14 cellular contexts compared by ENCODE assay signal in genomic region chr6:157241411-157241979, GRCh38.
DNase-seq lines count a peak whose midpoint lies in the region; ATAC-seq and TF ChIP-seq lines count a peak whose summit lies in the region.
"Had no signal": no experiment of that assay in that cellular context is flagged by ENCODE, and none has a peak within 500 bp of the region (broad histone marks: within the 10 kb centered on the region; RNA-seq: fewer than 3 reads in every experiment).

No MANE protein-coding gene starts in this region.

- H3K27ac ChIP-seq in dorsolateral prefrontal cortex (peak overlapping the region in 35 of 59 donors; percentile 38 to 88 (median 80)), osteoblast (ENCODE audit: low read depth, low read length) (no peak overlapping the region), left lung (no peak overlapping the region)

- H3K4me3 ChIP-seq in dorsolateral prefrontal cortex (peak overlapping the region in 1 of 59 donors; percentile 36), osteoblast (ENCODE audit: insufficient read depth, low read length) (no peak overlapping the region), lower leg skin (ENCODE audit: low read depth, poor library complexity, severe bottlenecking) (no peak overlapping the region), left lung (no peak overlapping the region)

- H3K9me3 ChIP-seq in osteoblast (ENCODE audit: low read depth, low read length) (no peaks in the 10 kb centered on the region), left lung (no peaks in the 10 kb centered on the region)

- H3K36me3 ChIP-seq in osteoblast (ENCODE audit: insufficient read depth, low read length) (no peaks in the 10 kb centered on the region), left lung (no peaks in the 10 kb centered on the region)

- peak; percentile 35 for DNase-seq in COLO668 (lab: John Stamatoyannopoulos, UW; ENCODE audit: unreplicated experiment)
- peak; percentile 83 for DNase-seq in NCI-H2029 (lab: John Stamatoyannopoulos, UW)
- DNase-seq in dorsolateral prefrontal cortex: no peak
- DNase-seq in osteoblast (ENCODE audit: insufficient read length, low spot score, missing footprints): peak; percentile 62
- DNase-seq in lower leg skin (ENCODE audit: low spot score in 2 of 2): no peak
- no peak for DNase-seq in left lung
- DNase-seq: AML-193; DMS79; midbrain; NCI-H1694 treated with DMSO at 0.1 percent for 48 hours; stimulated activated CD4-positive, alpha-beta T cell treated with anti-CD3 and anti-CD28 coated beads, Interleukin-2, amount 100 ng/mL, for 24 hours had no signal

- 60 to 64% methylated on average over 8 of the region's 8 CpGs for WGBS in lower leg skin, 2 donors

- H3K4me1 ChIP-seq in osteoblast (ENCODE audit: insufficient read depth, low read length): peaks cover 17% of the 10 kb centered on the region
- H3K4me1 ChIP-seq in left lung: peaks cover 1 to 12% of the 10 kb centered on the region in 2 donors

- H3K4me2 ChIP-seq in osteoblast (ENCODE audit: insufficient read depth, low read length): no peak overlapping the region

- TF ChIP-seq CTCF in dorsolateral prefrontal cortex (IDR thresholded peaks at IDR 0.05 in 54 of 56, conservative IDR thresholded peaks at IDR 0.05 in 2 of 56; ENCODE audit: low read depth in 1 of 56, partially characterized antibody in 56 of 56) (no peak), osteoblast (IDR thresholded peaks at IDR 0.05; ENCODE audit: extremely low read depth, low read depth, low read length) (no peak), lower leg skin (IDR thresholded peaks at IDR 0.05) (no peak), left lung (IDR thresholded peaks at IDR 0.05) (no peak)

- H4K20me1 ChIP-seq in osteoblast (ENCODE audit: insufficient read depth, low read length): no peaks in the 10 kb centered on the region

- intact Hi-C loops in dorsolateral prefrontal cortex (cut with DNase I) (no loop called here), lower leg skin (cut with DNase I; ENCODE audit: low total_unique reads) (loop anchor here (10.0 kb wide), 1 partner anchor 1187 kb away; no protein-coding TSS in a partner anchor), left lung (cut with DNase I) (no loop called here)

- no peaks in the 10 kb centered on the region for H3K79me2 ChIP-seq in osteoblast (ENCODE audit: insufficient read depth, low read length)

- H2AFZ ChIP-seq in osteoblast (ENCODE audit: low read length): no peak overlapping the region

- no peak for ATAC-seq in HG02981 (IDR thresholded peaks at IDR 0.05; ENCODE audit: unreplicated experiment)
- no peak for ATAC-seq in GM21737 (IDR thresholded peaks at IDR 0.05; ENCODE audit: unreplicated experiment)
- no peak for ATAC-seq in left lung
- ATAC-seq: WTC11 had no signal

- no peaks in the 10 kb centered on the region for H3K27me3 ChIP-seq in dorsolateral prefrontal cortex
- H3K27me3 ChIP-seq in osteoblast (ENCODE audit: insufficient read depth, low read length): peaks cover 20% of the 10 kb centered on the region
- H3K27me3 ChIP-seq in left lung: peaks cover 4 to 24% of the 10 kb centered on the region in 2 donors

- no peak for TF ChIP-seq POLR2A in lower leg skin (IDR thresholded peaks at IDR 0.05)

Comparison
In these comparisons a context has a peak if more than half of its experiments do, and no peak if none do; other contexts are left out.
1. DNase-seq: peak in COLO668 (single experiment), NCI-H2029 (single experiment) and osteoblast (single experiment); none in dorsolateral prefrontal cortex (0 of 10), lower leg skin (0 of 2) and left lung (0 of 2).
2. H3K27ac ChIP-seq: peak in dorsolateral prefrontal cortex (35 of 59); none in osteoblast (single experiment) and left lung (0 of 2).